Comparison of ENCODE assay signal across 12 cellular contexts in genomic region chr9:34653610-34654072, GRCh38. TPM values are rescaled to one million over a fixed set of nuclear protein-coding genes. Genes with fewer than 3 reads are reported as not detected.
A peak's percentile ranks its signal among the peaks of the same experiment; 100 is the strongest.
DNase-seq lines count a peak whose midpoint lies in the region; ATAC-seq and TF ChIP-seq lines count a peak whose summit lies in the region.
"Had no signal": no experiment of that assay in that cellular context is flagged by ENCODE, and none has a peak within 500 bp of the region (broad histone marks: within the 10 kb centered on the region; RNA-seq: fewer than 3 reads in every experiment).

No MANE protein-coding gene starts in this region.

- no peaks in the 10 kb centered on the region for H4K20me1 ChIP-seq in PC-3 (ENCODE audit: low read length)

- no peak overlapping the region for H3K27ac Mint-ChIP-seq in WTC11

- H3K27me3 ChIP-seq in layer of hippocampus (ENCODE audit: control insufficient read depth, insufficient read depth, low read length) (no peaks in the 10 kb centered on the region), stomach (no peaks in the 10 kb centered on the region), PC-3 (ENCODE audit: low read length) (no peaks in the 10 kb centered on the region)

- TF ChIP-seq EP300 in stomach (IDR thresholded peaks at IDR 0.05) = no peak

- peaks cover 46 to 65% (median 51%) of the 10 kb centered on the region in 4 donors for H3K4me1 ChIP-seq in stomach
- peaks cover 15% of the 10 kb centered on the region; the same call in 1 of the 2 replicates for H3K4me1 ChIP-seq in PC-3 (ENCODE audit: insufficient read depth, low read length)

- peaks cover 9% of the 10 kb centered on the region for H3K36me3 Mint-ChIP-seq in WTC11

- no peaks in the 10 kb centered on the region for H3K79me2 ChIP-seq in PC-3 (ENCODE audit: low read length)

- ATAC-seq in WTC11 = peak; percentile 6
- ATAC-seq in PC-3 = no peak

- DNase-seq in GM03348 (ENCODE audit: low spot score) (peak; percentile 52), WTC11 (ENCODE audit: low spot score) (no peak), stomach (no peak), HUDEP-2 (lab: John Stamatoyannopoulos, UW; ENCODE audit: unreplicated experiment in 76 of 76) (no peak), DMS79 treated with DMSO at 0.1 percent for 48 hours (lab: John Stamatoyannopoulos, UW) (no peak), PC-3 (no peak)
- DNase-seq in activated CD8-positive, alpha-beta memory T cell treated with anti-CD3 and anti-CD28 coated beads, Interleukin-2, amount 50 U/mL, for 4 hours = no peak
- DNase-seq: effector memory CD4-positive, alpha-beta T cell; NCI-H1417; stimulated activated CD4-positive, alpha-beta T cell treated with anti-CD3 and anti-CD28 coated beads, Interleukin-1b, Interleukin-23, amount 100 ng/mL, for 48 hours had no signal

- H3K9me2 ChIP-seq in PC-3 (replicated peaks; ENCODE audit: low read length) = no peaks in the 10 kb centered on the region

- WGBS in stomach, 5 donors = 56 to 68% (median 59%) methylated on average over 4 of the region's 4 CpGs

- H3K4me3 Mint-ChIP-seq in WTC11 = no peak overlapping the region

- intact Hi-C loops in stomach (cut with DNase I; ENCODE audit: low total_unique reads) (no loop called here), PC-3 (cut with micrococcal nuclease) (no loop called here)

- H3K9me3 Mint-ChIP-seq in WTC11 = no peaks in the 10 kb centered on the region

- H3K27ac ChIP-seq in layer of hippocampus (ENCODE audit: low read depth, low read length) = peak overlapping the region; percentile 71
- H3K27ac ChIP-seq in stomach = peak overlapping the region in 4 of 5 donors; percentile 53 to 84 (median 80)
- no peak overlapping the region for H3K27ac ChIP-seq in PC-3 (ENCODE audit: low read length)

- H3K36me3 ChIP-seq in stomach = peaks cover 10 to 20% (median 16%) of the 10 kb centered on the region in 4 donors
- H3K36me3 ChIP-seq in PC-3 (ENCODE audit: low read depth, low read length) = no peaks in the 10 kb centered on the region

- H3K9me3 ChIP-seq in stomach (no peaks in the 10 kb centered on the region), PC-3 (ENCODE audit: low read length) (no peaks in the 10 kb centered on the region)

- H3K4me1 Mint-ChIP-seq in WTC11 = peaks cover 29% of the 10 kb centered on the region

- BruUV-seq in PC-3 (replicated peaks; lab: Mats Ljungman, UMichigan) = no TSS peak

- H2AFZ ChIP-seq in PC-3 (ENCODE audit: low read length) = no peak overlapping the region

- no peak for TF ChIP-seq POLR2A in stomach (IDR thresholded peaks at IDR 0.05)

- no peak overlapping the region for H3K4me2 ChIP-seq in PC-3 (ENCODE audit: low read length)

- TF ChIP-seq CTCF in WTC11 (IDR thresholded peaks at IDR 0.05) (no peak), stomach (IDR thresholded peaks at IDR 0.05) (no peak), PC-3 (conservative IDR thresholded peaks at IDR 0.05; ENCODE audit: low read depth, low read length) (no peak)

- POLR2A ChIA-PET in WTC11 (lab: Charles Lee) (interaction anchor here (0.5 kb wide), 1 partner anchor 105 kb away, joined by 3 read pairs; no protein-coding TSS in a partner anchor), PC-3 (lab: Charles Lee; ENCODE audit: unreplicated experiment) (no interaction called here)

- H3K27me3 Mint-ChIP-seq in WTC11 (ENCODE audit: low read depth) = no peaks in the 10 kb centered on the region; the same call in 1 of the 2 replicates

- H3K9ac ChIP-seq in PC-3 (ENCODE audit: low read length) = no peak overlapping the region

- CTCF ChIA-PET in WTC11 (lab: Charles Lee) = interaction anchor here (0.8 to 4.2 kb wide), 3 partner anchors 11 to 49 kb away, joined by 3 to 31 read pairs (median 5); no protein-coding TSS in a partner anchor
- CTCF ChIA-PET in PC-3 (lab: Charles Lee) = no interaction called here

- H3K4me3 ChIP-seq in stomach (no peak overlapping the region), PC-3 (ENCODE audit: low read length) (no peak overlapping the region)

- no peaks in the 10 kb centered on the region for H3F3A ChIP-seq in PC-3 (ENCODE audit: low read length, unreplicated experiment)

TF ChIP-seq in WTC11, 78 proteins besides CTCF, POLR2A, EP300 and RAD21:
- TF ChIP-seq NR3C1 (CRISPR knock-in tag; conservative IDR thresholded peaks at IDR 0.05; ENCODE audit: low read depth) = no peak

RNA-seq across cellular contexts. Expression of gene IL11RA, which starts 1.7 kb away (rescaled TPM):
- total RNA-seq in WTC11 (2021) (7.2 to 8.6 TPM (median 7.6 TPM) in 3 replicates), stomach (10 to 100 TPM; 19.3 to 57.4 (median 29.0) TPM), PC-3 (2014; rRNA removed) (8.3 and 8.7 TPM in 2 replicates)
- polyA plus RNA-seq in stomach = 10 to 100 TPM in 1 of 3 donors, 1 to 10 TPM in 2; 4.4 to 18.8 (median 5.7) TPM

RNA-seq across cellular contexts. Expression of gene GALT, which starts 7.2 kb away (rescaled TPM):
- total RNA-seq in WTC11 (2021) (35.9 to 39.7 TPM (median 37.6 TPM) in 3 replicates), stomach (100 to 1,000 TPM in 2 of 5 donors, 10 to 100 TPM in 3; 28.8 to 148 (median 87.8) TPM), PC-3 (2014; rRNA removed) (7.6 and 9.8 TPM in 2 replicates)
- 10 to 100 TPM; 17.4 to 33.1 (median 20.5) TPM for polyA plus RNA-seq in stomach

RNA-seq across cellular contexts. Expression of gene CCL27, which starts 8.8 kb away (rescaled TPM):
- total RNA-seq in WTC11 (2021) (0.68 to 1.0 TPM (median 0.89 TPM) in 3 replicates), stomach (1 to 10 TPM in 1 of 5 donors, not detected in 4; 1.3 TPM), PC-3 (2014; rRNA removed) (not detected in 2 replicates)
- under 1 TPM in 1 of 3 donors, not detected in 2; 0.58 TPM for polyA plus RNA-seq in stomach
- total RNA-seq: SK-MEL-5 had no signal

RNA-seq across cellular contexts. Expression of gene SIGMAR1, which starts 16.1 kb away (rescaled TPM):
- total RNA-seq in WTC11 (2021) (108 to 116 TPM (median 109 TPM) in 3 replicates), stomach (100 to 1,000 TPM in 1 of 5 donors, 10 to 100 TPM in 4; 20.0 to 124 (median 64.3) TPM), PC-3 (2014; rRNA removed) (96.7 and 97.8 TPM in 2 replicates)
- polyA plus RNA-seq in stomach = 10 to 100 TPM; 19.9 to 46.8 (median 25.5) TPM

RNA-seq across cellular contexts. Expression of gene ARID3C, which starts 24.8 kb away (rescaled TPM):
- total RNA-seq in WTC11 (2021) (0.14 to 0.23 TPM (median 0.15 TPM) in 3 replicates), stomach (not detected), PC-3 (2014; rRNA removed) (0.23 TPM in 1 of 2 replicates, not detected in the other)
- not detected for polyA plus RNA-seq in stomach
